ENCODE assay signal across 13 cellular contexts in genomic region chr17:65108152-65108551, GRCh38.
"Had no signal": no experiment of that assay in that cellular context is flagged by ENCODE, and none has a peak within 500 bp of the region (broad histone marks: within the 10 kb centered on the region; RNA-seq: fewer than 3 reads in every experiment).

No MANE protein-coding gene starts in this region.

- DNase-seq: colonic mucosa; dermis blood vessel endothelial cell; erythroblast; left colon; left ventricle myocardium superior; mesendoderm; naive B cell; occipital lobe; small intestine; stimulated activated CD4-positive, alpha-beta T cell treated with anti-CD3 and anti-CD28 coated beads, Interleukin-12 subunit alpha, Interleukin-12 subunit beta, amount 100 ng/mL, for 4 hours; stimulated activated naive CD4-positive, alpha-beta T cell treated with Interleukin-2 at 50 U/mL for 16 hours had no signal

- H3K27ac ChIP-seq: colonic mucosa had no signal

- ATAC-seq: left colon, left ventricle myocardium superior had no signal

- H3K36me3 ChIP-seq: colonic mucosa had no signal

- H3K27me3 ChIP-seq: colonic mucosa had no signal

- H3K4me1 ChIP-seq: colonic mucosa had no signal

- FAIRE-seq: small intestine, urothelium cell line had no signal

- H3K4me3 ChIP-seq: colonic mucosa, lung had no signal

- H3K9me3 ChIP-seq: colonic mucosa had no signal
